8 cellular contexts compared by ENCODE assay signal in the genomic region with DNA sequence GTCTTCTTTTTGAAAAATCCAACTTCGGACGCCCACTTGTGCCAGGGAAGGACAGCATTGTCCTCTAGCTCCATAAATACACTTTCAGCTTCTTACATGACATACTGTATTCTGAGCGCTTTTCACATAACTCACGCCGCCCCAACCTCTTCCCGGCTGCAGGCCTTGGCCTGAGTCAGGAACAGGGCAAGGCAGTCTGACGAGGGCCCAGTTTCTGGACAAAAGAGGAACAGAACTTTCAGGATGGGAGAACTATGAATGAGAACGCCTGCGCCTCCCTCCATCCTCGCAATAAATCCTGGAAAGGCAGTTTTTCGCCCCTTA. TPM values are rescaled to one million over a fixed set of nuclear protein-coding genes. Genes with fewer than 3 reads are reported as not detected.
DNase-seq lines count a peak whose midpoint lies in the region; ATAC-seq and TF ChIP-seq lines count a peak whose summit lies in the region.

No MANE protein-coding gene starts in this region.

- 1% methylated on average over 11 of the region's 11 CpGs for WGBS in right lobe of liver (ENCODE audit: insufficient coverage, low coverage, low lambda C conversion rate, missing lambda C conversion rate)

- H3K4me3 ChIP-seq in ascending aorta: peak overlapping the region; percentile 73 to 74
- peak overlapping the region; percentile 53 to 78 (median 77) for H3K4me3 ChIP-seq in right lobe of liver

- H3K36me3 ChIP-seq in ascending aorta (peaks cover 23 to 28% of the 10 kb centered on the region in 2 donors), right lobe of liver (peaks cover 0 to 25% (median 14%) of the 10 kb centered on the region in 4 donors)

- no peak for DNase-seq in ascending aorta (ENCODE audit: low spot score in 2 of 2)
- no peak for DNase-seq in right lobe of liver
- DNase-seq in central memory CD4-positive, alpha-beta T cell: no peak
- no peak for DNase-seq in GDM1 (lab: John Stamatoyannopoulos, UW)
- no peak for DNase-seq in SW480 (ENCODE audit: low spot score)
- DNase-seq in NK-92 treated with Interleukin-12 subunit alpha and Interleukin-12 subunit beta, amount 100 ng/mL, for 24 hours (lab: John Stamatoyannopoulos, UW): no peak

- H3K27me3 ChIP-seq in ascending aorta (no peaks in the 10 kb centered on the region), right lobe of liver (no peaks in the 10 kb centered on the region)

- no peak for TF ChIP-seq CTCF in ascending aorta (IDR thresholded peaks at IDR 0.05)
- TF ChIP-seq CTCF in right lobe of liver (IDR thresholded peaks at IDR 0.05): no peak

- H3K4me1 ChIP-seq in ascending aorta (peaks cover 4 to 30% of the 10 kb centered on the region in 2 donors), right lobe of liver (peaks cover 0 to 28% (median 5%) of the 10 kb centered on the region in 4 donors)

- H3K9me3 ChIP-seq in ascending aorta (no peaks in the 10 kb centered on the region), right lobe of liver (no peaks in the 10 kb centered on the region)

- peak; percentile 29 for TF ChIP-seq POLR2A in right lobe of liver (IDR thresholded peaks at IDR 0.05)

- ATAC-seq in GM19328 (IDR thresholded peaks at IDR 0.05; ENCODE audit: unreplicated experiment): peak; percentile 15
- peak; percentile 14 for ATAC-seq in HG03066 (IDR thresholded peaks at IDR 0.05; ENCODE audit: low read depth, unreplicated experiment)
- ATAC-seq in right lobe of liver: peak; percentile 30 to 38 (median 31)

- intact Hi-C loops in ascending aorta (cut with DNase I) (loop anchor here (1.0 kb wide), 1 partner anchor 57 kb away; a partner anchor contains a TSS), right lobe of liver (cut with DNase I) (no loop called here)

- H3K27ac ChIP-seq in ascending aorta (peak overlapping the region; percentile 93 to 95), right lobe of liver (peak overlapping the region; percentile 94 to 98 (median 97))

RNA-seq across cellular contexts. Expression of a gene that starts 0.6 kb away (rescaled TPM):
- total RNA-seq in ascending aorta (28.1 TPM), right lobe of liver (10 to 100 TPM; 25.2 to 30.5 (median 27.6) TPM)

RNA-seq across cellular contexts. Expression of a gene that starts 20.4 kb away (rescaled TPM):
- 52.4 TPM for total RNA-seq in ascending aorta
- total RNA-seq in right lobe of liver: 1 to 10 TPM; 1.3 to 8.7 (median 3.6) TPM

RNA-seq across cellular contexts. Expression of a gene that starts 57.3 kb away (rescaled TPM):
- total RNA-seq in ascending aorta (45.3 TPM), right lobe of liver (10 to 100 TPM; 12.3 to 19.4 (median 17.7) TPM)
